In the genomic region with DNA sequence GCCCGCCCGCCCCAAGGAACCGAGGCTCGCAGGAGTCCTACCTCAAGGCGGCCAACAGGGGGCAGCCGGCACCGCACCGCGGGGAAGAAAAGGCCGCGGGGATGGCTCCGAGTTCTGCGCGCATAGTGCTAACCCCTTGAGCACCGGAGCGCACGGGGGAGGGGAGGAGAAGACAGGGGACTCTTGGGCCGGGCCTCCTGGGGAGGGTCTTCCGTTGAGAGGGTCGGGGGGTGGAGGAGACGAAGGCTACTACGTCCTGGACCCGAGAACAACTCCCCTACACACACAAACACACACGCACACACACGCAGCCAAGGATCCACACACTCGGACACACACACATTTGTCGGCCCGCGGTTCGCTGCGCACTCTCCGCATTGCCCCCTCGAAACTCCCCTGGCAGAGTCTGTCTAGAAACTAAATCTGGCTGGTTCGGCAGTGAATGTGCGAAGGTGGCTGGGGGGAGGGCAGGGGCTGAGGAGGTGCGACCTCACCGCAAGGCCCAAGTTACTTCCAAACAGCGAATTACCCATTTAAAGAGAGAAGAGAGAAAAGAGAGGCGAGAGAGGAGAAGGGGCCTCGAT, we compare ENCODE assay signal across 8 cellular contexts. TPM values are rescaled to one million over a fixed set of nuclear protein-coding genes. Genes with fewer than 3 reads are reported as not detected.
DNase-seq lines count a peak whose midpoint lies in the region; ATAC-seq and TF ChIP-seq lines count a peak whose summit lies in the region.

No MANE protein-coding gene starts in this region.

- in situ Hi-C loops in GM13977 (cut with MboI; ENCODE audit: low pct_unique_long_range_greater_than_20kb, low sequenced_read_pairs, unreplicated experiment) = loop anchor here (10.0 kb wide), 1 partner anchor 260 kb away; no protein-coding TSS in a partner anchor

- H3K4me3 ChIP-seq in A673 (ENCODE audit: low read depth, low read length, poor library complexity, severe bottlenecking) = peak overlapping the region; percentile 79
- peak overlapping the region; percentile 81 for H3K4me3 ChIP-seq in right cardiac atrium (ENCODE audit: low read length)

- 4% methylated on average over 40 of the region's 40 CpGs for WGBS in right cardiac atrium

- H3K9me3 ChIP-seq in A673 (ENCODE audit: low read depth, low read length, poor library complexity, severe bottlenecking) (no peaks in the 10 kb centered on the region), right cardiac atrium (ENCODE audit: control insufficient read depth, low read length) (no peaks in the 10 kb centered on the region)

- peak; percentile 44; the same call in 1 of the 2 replicates for TF ChIP-seq CTCF in A673 (conservative IDR thresholded peaks at IDR 0.05; ENCODE audit: low read depth, low read length)
- TF ChIP-seq CTCF in GM13977 (IDR thresholded peaks at IDR 0.05; ENCODE audit: extremely low read depth, insufficient read depth, missing control alignments) = peak; percentile 76

- BruUV-seq in A673 (replicated peaks; lab: Mats Ljungman, UMichigan) = no TSS peak

- H3K27ac ChIP-seq in A673 (ENCODE audit: low read depth, low read length, poor library complexity, severe bottlenecking) (peak overlapping the region; percentile 81), right cardiac atrium (ENCODE audit: low read length) (peak overlapping the region; percentile 7)

- no peaks in the 10 kb centered on the region for H3K36me3 ChIP-seq in A673 (ENCODE audit: insufficient read depth, low read length, poor library complexity, severe bottlenecking)

- ATAC-seq in HG03066 (IDR thresholded peaks at IDR 0.05; ENCODE audit: low read depth, unreplicated experiment) = peak; percentile 67
- peak; percentile 77 to 81 for ATAC-seq in right cardiac atrium

- H3K4me1 ChIP-seq in A673 (ENCODE audit: insufficient read depth, low read length, poor library complexity, severe bottlenecking) = peaks cover 3% of the 10 kb centered on the region
- H3K4me1 ChIP-seq in right cardiac atrium (ENCODE audit: control insufficient read depth, insufficient read depth, low read length) = no peaks in the 10 kb centered on the region

- CTCF ChIA-PET in A673 (lab: Charles Lee) = interaction anchor here (0.7 to 1.0 kb wide), 2 partner anchors 237 to 1075 kb away, joined by 3 to 4 read pairs; no protein-coding TSS in a partner anchor

- intact Hi-C loops in A673 (cut with micrococcal nuclease; ENCODE audit: unreplicated experiment) (loop anchor here (5.0 kb wide), 3 partner anchors 62 to 762 kb away; no protein-coding TSS in a partner anchor), right cardiac atrium (cut with DNase I) (loop anchor here (5.0 to 10.0 kb wide), 6 partner anchors 232 to 1010 kb away; no protein-coding TSS in a partner anchor)

- POLR2A ChIA-PET in A673 (lab: Charles Lee; ENCODE audit: low non-redundant PET) = no interaction called here

- peak; percentile 83 for DNase-seq in A673 (ENCODE audit: low spot score)
- peak; percentile 91 for DNase-seq in GM13977 (ENCODE audit: low spot score)
- peak; percentile 55 for DNase-seq in NCI-H526 treated with DMSO at 0.1 percent for 48 hours (lab: John Stamatoyannopoulos, UW)
- DNase-seq in anterior cingulate cortex (lab: John Stamatoyannopoulos, UW) = peak in 55 of 58 donors; percentile 20 to 81 (median 56)
- DNase-seq in right cardiac atrium = peak; percentile 84 to 92 (median 91)
- DNase-seq in renal cortical epithelial cell (ENCODE audit: low read depth) = peak; percentile 43
- no peak for DNase-seq in effector CD8-positive, alpha-beta T cell (lab: John Stamatoyannopoulos, UW)

- H3K27me3 ChIP-seq in A673 (replicated peaks; ENCODE audit: insufficient read depth, low read depth, low read length, poor library complexity) (no peaks in the 10 kb centered on the region), right cardiac atrium (ENCODE audit: control insufficient read depth, insufficient read depth) (no peaks in the 10 kb centered on the region)

RNA-seq across cellular contexts. Expression of a gene that starts 1.8 kb away (rescaled TPM):
- total RNA-seq in A673 (2021) (15.7 and 18.9 TPM in 2 replicates), right cardiac atrium (10 to 100 TPM in 3 of 4 donors, 1 to 10 TPM in 1; 3.6 to 13.0 (median 11.3) TPM), renal cortical epithelial cell (20.5 and 32.2 TPM in 2 replicates)
- polyA plus RNA-seq in right cardiac atrium = 2.6 TPM
